10 cellular contexts compared by ENCODE assay signal in genomic region chr6:88641178-88641903, GRCh38.
DNase-seq lines count a peak whose midpoint lies in the region; ATAC-seq and TF ChIP-seq lines count a peak whose summit lies in the region.
"Had no signal": no experiment of that assay in that cellular context is flagged by ENCODE, and none has a peak within 500 bp of the region (broad histone marks: within the 10 kb centered on the region; RNA-seq: fewer than 3 reads in every experiment).

No MANE protein-coding gene starts in this region.

- 73 to 74% methylated on average over 7 of the region's 7 CpGs for WGBS in lower leg skin, 2 donors

- peaks cover 0 to 2% of the 10 kb centered on the region in 2 donors for H3K9me3 Mint-ChIP-seq in activated T-cell treated with anti-CD3 and anti-CD28 coated beads, Interleukin-2, amount 50 U/mL, for 72 hours

- peaks cover 4% of the 10 kb centered on the region for H3K4me1 ChIP-seq in SJCRH30
- peaks cover 0 to 5% (median 2%) of the 10 kb centered on the region in 4 donors for H3K4me1 ChIP-seq in tibial artery
- H3K4me1 ChIP-seq: foreskin keratinocyte, right atrium auricular region had no signal

- TF ChIP-seq CTCF in tibial artery (IDR thresholded peaks at IDR 0.05) (no peak), lower leg skin (IDR thresholded peaks at IDR 0.05) (no peak)

- H3K27ac ChIP-seq in SJCRH30: peak overlapping the region; percentile 72
- H3K27ac ChIP-seq in tibial artery: no peak overlapping the region
- H3K27ac ChIP-seq: foreskin keratinocyte, right atrium auricular region had no signal

- H3K27me3 ChIP-seq in SJCRH30 (no peaks in the 10 kb centered on the region), tibial artery (no peaks in the 10 kb centered on the region)
- H3K27me3 ChIP-seq: foreskin keratinocyte, right atrium auricular region had no signal

- no peaks in the 10 kb centered on the region for H3K36me3 ChIP-seq in SJCRH30
- H3K36me3 ChIP-seq in tibial artery: no peaks in the 10 kb centered on the region
- H3K36me3 ChIP-seq: right atrium auricular region had no signal

- no peaks in the 10 kb centered on the region for H3K27me3 Mint-ChIP-seq in activated T-cell treated with anti-CD3 and anti-CD28 coated beads, Interleukin-2, amount 50 U/mL, for 72 hours (ENCODE audit: low read depth)

- DNase-seq in activated T-cell treated with anti-CD3 and anti-CD28 coated beads, Interleukin-2, amount 50 U/mL, for 72 hours: no peak
- no peak for DNase-seq in activated T-cell treated with anti-CD3 and anti-CD28 coated beads, Interleukin-2, amount 50 U/mL, for 48 hours
- DNase-seq in SJCRH30 (peak; percentile 47 to 79), tibial artery (no peak), lower leg skin (ENCODE audit: low spot score in 2 of 2) (no peak), NCI-H2107 treated with DMSO at 0.1 percent for 48 hours (lab: John Stamatoyannopoulos, UW; ENCODE audit: unreplicated experiment) (no peak)
- DNase-seq in stimulated activated naive CD8-positive, alpha-beta T cell treated with anti-CD3 and anti-CD28 coated beads, Interleukin-15, Interleukin-2, amounts not matched to agents 100 U/mL and 50 U/mL, for 24 hours: no peak

- intact Hi-C loops in tibial artery (cut with DNase I; ENCODE audit: low total_unique reads) (no loop called here), lower leg skin (cut with DNase I; ENCODE audit: low total_unique reads) (no loop called here)

- H3K4me3 ChIP-seq in SJCRH30 (0 out of 2 replicates have a peak overlapping the region, but pooled peaks have one; percentile 2), tibial artery (no peak overlapping the region), lower leg skin (ENCODE audit: low read depth, poor library complexity, severe bottlenecking) (no peak overlapping the region)
- H3K4me3 ChIP-seq: right atrium auricular region had no signal

- peaks cover 9% of the 10 kb centered on the region for H3K4me1 Mint-ChIP-seq in activated T-cell treated with anti-CD3 and anti-CD28 coated beads, Interleukin-2, amount 50 U/mL, for 72 hours (ENCODE audit: low read depth)

- peak overlapping the region in 1 of 2 donors; percentile 0 for H3K4me3 Mint-ChIP-seq in activated T-cell treated with anti-CD3 and anti-CD28 coated beads, Interleukin-2, amount 50 U/mL, for 72 hours

- no peaks in the 10 kb centered on the region for H3K36me3 Mint-ChIP-seq in activated T-cell treated with anti-CD3 and anti-CD28 coated beads, Interleukin-2, amount 50 U/mL, for 72 hours (ENCODE audit: insufficient read depth in 2 of 2)

- TF ChIP-seq POLR2A in lower leg skin (IDR thresholded peaks at IDR 0.05): no peak

- peak; percentile 63 to 94 for ATAC-seq in activated T-cell treated with anti-CD3 and anti-CD28 coated beads, Interleukin-2, amount 50 U/mL, for 72 hours (replicated peaks in 1 of 2)
- ATAC-seq in HG02884 (IDR thresholded peaks at IDR 0.05; ENCODE audit: unreplicated experiment): peak; percentile 98
- peak; percentile 69 for ATAC-seq in stimulated activated naive CD8-positive, alpha-beta T cell treated with anti-CD3 and anti-CD28 coated beads, Interleukin-15, Interleukin-2, amounts not matched to agents 100 U/mL and 50 U/mL, for 24 hours
- ATAC-seq: foreskin keratinocyte had no signal

- H3K27ac Mint-ChIP-seq in activated T-cell treated with anti-CD3 and anti-CD28 coated beads, Interleukin-2, amount 50 U/mL, for 72 hours: peak overlapping the region; percentile 31

- H3K9me3 ChIP-seq in SJCRH30 (replicated peaks): no peaks in the 10 kb centered on the region
- H3K9me3 ChIP-seq in tibial artery: no peaks in the 10 kb centered on the region
- H3K9me3 ChIP-seq: right atrium auricular region had no signal

Comparison
In these comparisons a context has a peak if more than half of its experiments do, and no peak if none do; other contexts are left out.
1. DNase-seq: peak in SJCRH30 (2 of 2); none in activated T-cell treated with anti-CD3 and anti-CD28 coated beads, Interleukin-2, amount 50 U/mL, for 72 hours (0 of 2), activated T-cell treated with anti-CD3 and anti-CD28 coated beads, Interleukin-2, amount 50 U/mL, for 48 hours (0 of 2), stimulated activated naive CD8-positive, alpha-beta T cell treated with anti-CD3 and anti-CD28 coated beads, Interleukin-15, Interleukin-2, amounts not matched to agents 100 U/mL and 50 U/mL, for 24 hours (single experiment), tibial artery (0 of 2), lower leg skin (0 of 2) and NCI-H2107 treated with DMSO at 0.1 percent for 48 hours (single experiment).
2. Peak in every context shown above with its lines, with median percentiles within 50 percentile points of each other: ATAC-seq.